Comparison of ENCODE assay signal across 10 cellular contexts in the genomic region with DNA sequence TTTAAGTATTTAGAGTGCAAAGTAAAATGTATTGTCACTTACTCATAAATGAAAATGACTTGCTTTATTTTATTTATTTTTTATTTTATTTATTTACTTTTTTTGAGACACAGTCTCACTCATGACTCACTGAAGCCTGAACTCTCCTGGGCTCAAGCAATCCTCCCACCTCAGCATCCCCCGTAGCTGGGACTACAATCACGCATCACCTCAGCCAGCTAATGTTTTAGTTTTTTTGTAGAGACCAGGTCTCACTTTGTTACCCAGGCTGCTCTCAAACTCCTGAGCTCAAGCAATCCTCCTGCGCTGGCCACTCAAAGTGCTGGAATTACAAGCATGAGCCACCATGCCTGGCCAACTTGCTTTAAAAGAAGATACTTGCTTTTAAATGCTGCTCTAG.
DNase-seq lines count a peak whose midpoint lies in the region; ATAC-seq and TF ChIP-seq lines count a peak whose summit lies in the region.
"Had no signal": no experiment of that assay in that cellular context is flagged by ENCODE, and none has a peak within 500 bp of the region (broad histone marks: within the 10 kb centered on the region; RNA-seq: fewer than 3 reads in every experiment).

No MANE protein-coding gene starts in this region.

- H4K5ac ChIP-seq in mesendoderm (ENCODE audit: low read length) = no peak overlapping the region

- CTCF ChIA-PET in Panc1 (lab: Charles Lee) = no interaction called here

- in situ Hi-C loops in Panc1 (cut with HindIII; ENCODE audit: low pct_unique_long_range_greater_than_20kb, low sequenced_read_pairs) = no loop called here

- WGBS in mesendoderm (ENCODE audit: extremely low coverage, insufficient coverage, low lambda C conversion rate) = no CpG with 5 or more reads among the region's 3 CpGs
- no CpG with 5 or more reads among the region's 3 CpGs for WGBS in neuronal stem cell (ENCODE audit: extremely low coverage in 2 of 2, insufficient read length in 2 of 2, insufficient replicate concordance in 1 of 2), 2 donors

- peak overlapping the region; percentile 52 for H2AFZ ChIP-seq in neuronal stem cell (ENCODE audit: low read length)

- H3K9me3 ChIP-seq in Panc1 (ENCODE audit: control insufficient read depth, insufficient read depth, low read depth, low read length) (no peaks in the 10 kb centered on the region), neuronal stem cell (replicated peaks in 1 of 2; ENCODE audit: control insufficient read depth in 2 of 2, insufficient read depth in 1 of 2, low read depth in 1 of 2, low read length in 2 of 2) (no peaks in the 10 kb centered on the region)
- H3K9me3 ChIP-seq: A549, BLaER1 had no signal

- no peak overlapping the region for H3K14ac ChIP-seq in neuronal stem cell (ENCODE audit: low read length)

- H3K9ac ChIP-seq in mesendoderm (ENCODE audit: low read length) (no peak overlapping the region), neuronal stem cell (ENCODE audit: low read depth, low read length, poor library complexity) (no peak overlapping the region)
- H3K9ac ChIP-seq: BLaER1 had no signal

- no peak for DNase-seq in Panc1 (ENCODE audit: low read depth, low spot score)
- DNase-seq in mesendoderm = peak; percentile 3
- no peak for DNase-seq in neuronal stem cell (ENCODE audit: low spot score)
- DNase-seq in NCI-H187 treated with DMSO at 0.1 percent for 48 hours (lab: John Stamatoyannopoulos, UW) = no peak
- DNase-seq in NCI-H1105 treated with DMSO at 0.1 percent for 48 hours (lab: John Stamatoyannopoulos, UW) = no peak
- DNase-seq in stimulated activated naive CD8-positive, alpha-beta T cell treated with anti-CD3 and anti-CD28 coated beads, Interleukin-15, Interleukin-2, amounts not matched to agents 100 U/mL and 50 U/mL, for 24 hours = no peak
- DNase-seq: GF-D8 had no signal

- H3K4me2 ChIP-seq in mesendoderm (ENCODE audit: low read length) = no peak overlapping the region
- H3K4me2 ChIP-seq in neuronal stem cell (ENCODE audit: insufficient read depth, low read length, poor library complexity, severe bottlenecking) = no peak overlapping the region
- H3K4me2 ChIP-seq: A549, BLaER1 had no signal

- ATAC-seq in Panc1 = no peak
- ATAC-seq in stimulated activated naive CD8-positive, alpha-beta T cell treated with anti-CD3 and anti-CD28 coated beads, Interleukin-15, Interleukin-2, amounts not matched to agents 100 U/mL and 50 U/mL, for 24 hours = no peak
- ATAC-seq: A549, HCT116 had no signal

- H2AK5ac ChIP-seq in mesendoderm (ENCODE audit: low read length) (no peak overlapping the region), neuronal stem cell (ENCODE audit: low read depth, low read length) (no peak overlapping the region)

- no peak overlapping the region for H2BK12ac ChIP-seq in neuronal stem cell (ENCODE audit: low read length)

- H2BK15ac ChIP-seq in mesendoderm (replicated peaks; ENCODE audit: low read depth) (no peak overlapping the region), neuronal stem cell (ENCODE audit: low read length) (no peak overlapping the region)

- H3K18ac ChIP-seq in mesendoderm (ENCODE audit: low read length) (no peak overlapping the region), neuronal stem cell (ENCODE audit: low read length) (no peak overlapping the region)

- no peaks in the 10 kb centered on the region for H3K27me3 ChIP-seq in Panc1 (ENCODE audit: control insufficient read depth, insufficient read depth, low read length)
- no peaks in the 10 kb centered on the region for H3K27me3 ChIP-seq in mesendoderm (ENCODE audit: insufficient read depth, low read length, poor library complexity)
- no peaks in the 10 kb centered on the region for H3K27me3 ChIP-seq in neuronal stem cell (ENCODE audit: control insufficient read depth in 3 of 3, insufficient read depth in 3 of 3, low read depth in 1 of 3, low read length in 3 of 3)
- H3K27me3 ChIP-seq: BLaER1 had no signal

- no peak overlapping the region for H4K91ac ChIP-seq in neuronal stem cell (ENCODE audit: low read depth, low read length, poor library complexity)

- H3K36me3 ChIP-seq in Panc1 (ENCODE audit: control insufficient read depth, insufficient read depth, low read length) (no peaks in the 10 kb centered on the region), mesendoderm (ENCODE audit: control insufficient read depth, insufficient read depth, low read length) (no peaks in the 10 kb centered on the region), neuronal stem cell (replicated peaks in 1 of 2; ENCODE audit: control insufficient read depth in 2 of 2, insufficient read depth in 2 of 2, low read length in 2 of 2) (no peaks in the 10 kb centered on the region)
- H3K36me3 ChIP-seq: BLaER1 had no signal

- no peak for TF ChIP-seq CTCF in Panc1 (IDR thresholded peaks at IDR 0.05)

- H3K79me1 ChIP-seq in mesendoderm (ENCODE audit: low read length) (no peaks in the 10 kb centered on the region), neuronal stem cell (ENCODE audit: low read depth, low read length) (no peaks in the 10 kb centered on the region)

- POLR2A ChIA-PET in Panc1 (lab: Charles Lee) = no interaction called here

- no peak overlapping the region for H4K8ac ChIP-seq in mesendoderm (ENCODE audit: low read depth, low read length)
- H4K8ac ChIP-seq in neuronal stem cell (ENCODE audit: low read depth, low read length) = no peak overlapping the region

- intact Hi-C loops in Panc1 (cut with micrococcal nuclease; ENCODE audit: unreplicated experiment) = no loop called here

- H3K23ac ChIP-seq in mesendoderm (ENCODE audit: low read length) = no peak overlapping the region
- no peak overlapping the region for H3K23ac ChIP-seq in neuronal stem cell (ENCODE audit: low read depth, low read length, poor library complexity)

- no peaks in the 10 kb centered on the region for H3K4me1 ChIP-seq in Panc1 (ENCODE audit: control insufficient read depth, insufficient read depth, low read length)
- H3K4me1 ChIP-seq in mesendoderm (ENCODE audit: control insufficient read depth, low read depth, low read length) = no peaks in the 10 kb centered on the region
- peaks cover 16 to 17% of the 10 kb centered on the region in 2 donors for H3K4me1 ChIP-seq in neuronal stem cell (ENCODE audit: control insufficient read depth in 2 of 2, insufficient read depth in 1 of 2, low read depth in 1 of 2, low read length in 2 of 2)
- H3K4me1 ChIP-seq: BLaER1 had no signal

- H2BK120ac ChIP-seq in mesendoderm (ENCODE audit: low read depth, low read length) (no peak overlapping the region), neuronal stem cell (ENCODE audit: low read depth, low read length) (no peak overlapping the region)

- peak overlapping the region; percentile 29; the same call in 1 of the 2 replicates for H3K27ac ChIP-seq in Panc1 (ENCODE audit: low read length)
- H3K27ac ChIP-seq in mesendoderm (ENCODE audit: low read depth, low read length) = no peak overlapping the region
- H3K27ac ChIP-seq in neuronal stem cell (replicated peaks; ENCODE audit: low read length) = no peak overlapping the region
- H3K27ac ChIP-seq: A549, BLaER1 had no signal

- H3K4me3 ChIP-seq in Panc1 (ENCODE audit: low read depth in 2 of 2, low read length in 2 of 2) = no peak overlapping the region
- no peak overlapping the region for H3K4me3 ChIP-seq in mesendoderm (ENCODE audit: low read length)
- H3K4me3 ChIP-seq in neuronal stem cell (ENCODE audit: low read length in 2 of 2) = no peak overlapping the region
- H3K4me3 ChIP-seq: A549, BLaER1 had no signal

- H3K79me2 ChIP-seq in mesendoderm (ENCODE audit: control insufficient read depth, insufficient read depth, low read length) = no peaks in the 10 kb centered on the region

- no peak overlapping the region for H2BK5ac ChIP-seq in mesendoderm (ENCODE audit: low read length)
- no peak overlapping the region for H2BK5ac ChIP-seq in neuronal stem cell (ENCODE audit: low read length)

- BruUV-seq in Panc1 (replicated peaks; lab: Mats Ljungman, UMichigan) = no TSS peak

- no peak overlapping the region for H3K4ac ChIP-seq in mesendoderm (ENCODE audit: low read depth, low read length)
- no peak overlapping the region for H3K4ac ChIP-seq in neuronal stem cell (ENCODE audit: low read length)

- no peak overlapping the region for H3K56ac ChIP-seq in mesendoderm (ENCODE audit: low read length)
